15 cellular contexts compared by ENCODE assay signal in genomic region chr5:107553063-107553676, GRCh38.
A peak's percentile ranks its signal among the peaks of the same experiment; 100 is the strongest.
DNase-seq lines count a peak whose midpoint lies in the region; ATAC-seq and TF ChIP-seq lines count a peak whose summit lies in the region.
"Had no signal": no experiment of that assay in that cellular context is flagged by ENCODE, and none has a peak within 500 bp of the region (broad histone marks: within the 10 kb centered on the region; RNA-seq: fewer than 3 reads in every experiment).

No MANE protein-coding gene starts in this region.

- H3K4me3 Mint-ChIP-seq in Calu3 (ENCODE audit: low read depth, unreplicated experiment) (no peak overlapping the region), type B pancreatic cell (no peak overlapping the region)
- no peak overlapping the region for H3K4me3 Mint-ChIP-seq in activated CD8-positive, alpha-beta memory T cell treated with anti-CD3 and anti-CD28 coated beads, Interleukin-2, amount 10 ng/mL, durations not matched to agents 7 days and 5 days
- H3K4me3 Mint-ChIP-seq: activated naive CD4-positive, alpha-beta T cell treated with anti-CD3 and anti-CD28 coated beads, Interleukin-2, amount 10 ng/mL, durations not matched to agents 7 days and 5 days; T-helper 2 cell treated with Interferon-gamma antibody and Interleukin-4, amounts not matched to agents 5 μg/mL and 100 μg/mL, for 36 hours had no signal

- no TSS peak for BruUV-seq in Calu3 (replicated peaks; lab: Mats Ljungman, UMichigan)

- H3K27me3 Mint-ChIP-seq in Calu3 (ENCODE audit: unreplicated experiment) (no peaks in the 10 kb centered on the region), type B pancreatic cell (peaks cover 5% of the 10 kb centered on the region)
- peaks cover 11% of the 10 kb centered on the region for H3K27me3 Mint-ChIP-seq in activated CD8-positive, alpha-beta memory T cell treated with anti-CD3 and anti-CD28 coated beads, Interleukin-2, amount 10 ng/mL, durations not matched to agents 7 days and 5 days

- peak; percentile 64 for ATAC-seq in HG02610 (IDR thresholded peaks at IDR 0.05; ENCODE audit: unreplicated experiment)
- no peak for ATAC-seq in activated CD8-positive, alpha-beta memory T cell treated with anti-CD3 and anti-CD28 coated beads, Interleukin-2, amount 10 ng/mL, durations not matched to agents 7 days and 5 days
- ATAC-seq: right lobe of liver had no signal

- H3K9me3 Mint-ChIP-seq in Calu3 (ENCODE audit: low read depth, unreplicated experiment) (no peaks in the 10 kb centered on the region), type B pancreatic cell (no peaks in the 10 kb centered on the region)
- H3K9me3 Mint-ChIP-seq in activated CD8-positive, alpha-beta memory T cell treated with anti-CD3 and anti-CD28 coated beads, Interleukin-2, amount 10 ng/mL, durations not matched to agents 7 days and 5 days (ENCODE audit: low read depth) = no peaks in the 10 kb centered on the region
- H3K9me3 Mint-ChIP-seq: activated naive CD4-positive, alpha-beta T cell treated with anti-CD3 and anti-CD28 coated beads, Interleukin-2, amount 10 ng/mL, durations not matched to agents 7 days and 5 days; T-helper 2 cell treated with Interferon-gamma antibody and Interleukin-4, amounts not matched to agents 5 μg/mL and 100 μg/mL, for 36 hours had no signal

- DNase-seq in Calu3 = no peak
- peak; percentile 64 for DNase-seq in SK-MEL-5 (ENCODE audit: low read depth, low spot score)
- peak; percentile 52 for DNase-seq in iris pigment epithelial cell (ENCODE audit: low read depth)
- no peak for DNase-seq in HPDE6-E6E7 (ENCODE audit: extremely low spot score)
- DNase-seq in activated CD8-positive, alpha-beta memory T cell treated with anti-CD3 and anti-CD28 coated beads, Interleukin-2, amount 10 ng/mL, durations not matched to agents 7 days and 5 days = no peak
- DNase-seq in type B pancreatic cell (ENCODE audit: extremely low spot score, unreplicated experiment) = no peak
- no peak for DNase-seq in NCI-H128 (lab: John Stamatoyannopoulos, UW; ENCODE audit: unreplicated experiment)
- DNase-seq: activated CD8-positive, alpha-beta memory T cell treated with anti-CD3 and anti-CD28 coated beads for 24 hours; activated naive CD4-positive, alpha-beta T cell treated with anti-CD3 and anti-CD28 coated beads, Interleukin-2, amount 10 ng/mL, durations not matched to agents 7 days and 5 days; HCEC 1CT; NCI-H146; right lobe of liver; substantia nigra had no signal

- H3K36me3 Mint-ChIP-seq in Calu3 (ENCODE audit: insufficient read depth, unreplicated experiment) = peaks cover 32% of the 10 kb centered on the region
- H3K36me3 Mint-ChIP-seq in activated CD8-positive, alpha-beta memory T cell treated with anti-CD3 and anti-CD28 coated beads, Interleukin-2, amount 10 ng/mL, durations not matched to agents 7 days and 5 days = no peaks in the 10 kb centered on the region
- no peaks in the 10 kb centered on the region for H3K36me3 Mint-ChIP-seq in type B pancreatic cell
- H3K36me3 Mint-ChIP-seq: activated naive CD4-positive, alpha-beta T cell treated with anti-CD3 and anti-CD28 coated beads, Interleukin-2, amount 10 ng/mL, durations not matched to agents 7 days and 5 days had no signal

- TF ChIP-seq CTCF in Calu3 (IDR thresholded peaks at IDR 0.05; ENCODE audit: unreplicated experiment) (no peak), type B pancreatic cell (conservative IDR thresholded peaks at IDR 0.05) (no peak)

- H3K4me1 Mint-ChIP-seq in Calu3 (ENCODE audit: low read depth, unreplicated experiment) (peaks cover 83% of the 10 kb centered on the region), type B pancreatic cell (ENCODE audit: unreplicated experiment) (peaks cover 34% of the 10 kb centered on the region)
- no peaks in the 10 kb centered on the region for H3K4me1 Mint-ChIP-seq in activated CD8-positive, alpha-beta memory T cell treated with anti-CD3 and anti-CD28 coated beads, Interleukin-2, amount 10 ng/mL, durations not matched to agents 7 days and 5 days
- H3K4me1 Mint-ChIP-seq: activated naive CD4-positive, alpha-beta T cell treated with anti-CD3 and anti-CD28 coated beads, Interleukin-2, amount 10 ng/mL, durations not matched to agents 7 days and 5 days had no signal

- peak overlapping the region; percentile 33 for H3K27ac Mint-ChIP-seq in Calu3 (ENCODE audit: unreplicated experiment)
- no peak overlapping the region for H3K27ac Mint-ChIP-seq in activated CD8-positive, alpha-beta memory T cell treated with anti-CD3 and anti-CD28 coated beads, Interleukin-2, amount 10 ng/mL, durations not matched to agents 7 days and 5 days
- no peak overlapping the region for H3K27ac Mint-ChIP-seq in type B pancreatic cell
- H3K27ac Mint-ChIP-seq: activated naive CD4-positive, alpha-beta T cell treated with anti-CD3 and anti-CD28 coated beads, Interleukin-2, amount 10 ng/mL, durations not matched to agents 7 days and 5 days; T-helper 2 cell treated with Interferon-gamma antibody and Interleukin-4, amounts not matched to agents 5 μg/mL and 100 μg/mL, for 36 hours had no signal

- in situ Hi-C loops in SK-MEL-5 (cut with HindIII; ENCODE audit: low pct_unique_long_range_greater_than_20kb, low sequenced_read_pairs) = no loop called here

- CTCF ChIA-PET in Calu3 (lab: Charles Lee) = interaction anchor here (0.6 to 1.4 kb wide), 2 partner anchors 84 to 307 kb away, joined by 3 to 4 read pairs; no protein-coding TSS in a partner anchor
- CTCF ChIA-PET in activated CD8-positive, alpha-beta memory T cell treated with anti-CD3 and anti-CD28 coated beads, Interleukin-2, amount 10 ng/mL, durations not matched to agents 7 days and 5 days (lab: Charles Lee) = interaction anchor here (1.1 kb wide), 1 partner anchor 14 kb away, joined by 3 read pairs; no protein-coding TSS in a partner anchor

- intact Hi-C loops in Calu3 (cut with micrococcal nuclease; ENCODE audit: unreplicated experiment) = no loop called here

Comparison
In these comparisons a context has a peak if more than half of its experiments do, and no peak if none do; other contexts are left out.
1. DNase-seq: peak in SK-MEL-5 (single experiment) and iris pigment epithelial cell (single experiment); none in Calu3 (single experiment), HPDE6-E6E7 (single experiment), activated CD8-positive, alpha-beta memory T cell treated with anti-CD3 and anti-CD28 coated beads, Interleukin-2, amount 10 ng/mL, durations not matched to agents 7 days and 5 days (single experiment), type B pancreatic cell (single experiment) and NCI-H128 (single experiment).